In genomic region chr6:71035871-71036270, GRCh38 we compare ENCODE assay signal across 18 cellular contexts.
"Had no signal": no experiment of that assay in that cellular context is flagged by ENCODE, and none has a peak within 500 bp of the region (broad histone marks: within the 10 kb centered on the region; RNA-seq: fewer than 3 reads in every experiment).

No MANE protein-coding gene starts in this region.

- H3K27me3 ChIP-seq: brain microvascular endothelial cell, Peyer's patch had no signal

- H3K4me3 ChIP-seq: Peyer's patch, SJSA1 had no signal

- ATAC-seq: activated CD4-positive, CD25-positive, alpha-beta regulatory T cell treated with anti-CD3 and anti-CD28 coated beads, Interleukin-2, amount 50 U/mL, for 24 hours; activated CD8-positive, alpha-beta T cell treated with anti-CD3 and anti-CD28 coated beads for 36 hours; activated T-cell treated with anti-CD3 and anti-CD28 coated beads, Interleukin-2, amount 50 U/mL, for 72 hours; SK-N-SH treated with all-trans-retinoic acid at 6 μM for 48 hours had no signal

- DNase-seq: activated CD4-positive, alpha-beta T cell treated with anti-CD3 and anti-CD28 coated beads for 4 hours; activated CD8-positive, alpha-beta memory T cell treated with anti-CD3 and anti-CD28 coated beads, Interleukin-2, amount 50 U/mL, for 4 hours; activated CD8-positive, alpha-beta T cell treated with anti-CD3 and anti-CD28 coated beads for 36 hours; activated gamma-delta T cell treated with Interleukin-2 at 50 U/mL for 16 hours; activated naive CD4-positive, alpha-beta T cell treated with anti-CD3 and anti-CD28 coated beads, Interleukin-2, amount 10 ng/mL, durations not matched to agents 7 days and 5 days; activated naive CD8-positive, alpha-beta T cell treated with anti-CD3 and anti-CD28 coated beads for 36 hours; activated T-cell treated with anti-CD3 and anti-CD28 coated beads, Interleukin-2, amount 50 U/mL, for 72 hours; anterior cingulate cortex; brain microvascular endothelial cell; Kasumi-1; KBM-7; NCI-H1048; NCI-H2029; Peyer's patch; SHP77 had no signal

- H3K27ac ChIP-seq: brain microvascular endothelial cell, Peyer's patch, SJSA1 had no signal
